Comparison of ENCODE assay signal across 17 cellular contexts in genomic region chr9:122122468-122122867, GRCh38. TPM values are rescaled to one million over a fixed set of nuclear protein-coding genes. Genes with fewer than 3 reads are reported as not detected.
"Had no signal": no experiment of that assay in that cellular context is flagged by ENCODE, and none has a peak within 500 bp of the region (broad histone marks: within the 10 kb centered on the region; RNA-seq: fewer than 3 reads in every experiment).

No MANE protein-coding gene starts in this region.

- H3K4me2 ChIP-seq: neural progenitor cell had no signal

- H3K27me3 ChIP-seq: ascending aorta, brain microvascular endothelial cell had no signal

- H3K4me3 ChIP-seq: adrenal gland, ascending aorta, left lung, lung, neural progenitor cell, tibial artery had no signal

- FAIRE-seq: colon had no signal

- H3K27ac ChIP-seq: adrenal gland, ascending aorta, brain microvascular endothelial cell, left lung, neural progenitor cell, tibial artery, VCaP had no signal

- H3K36me3 ChIP-seq: adrenal gland, ascending aorta, brain microvascular endothelial cell, left lung, neural progenitor cell, tibial artery had no signal

- H3K9me3 ChIP-seq: adrenal gland, ascending aorta, left lung, tibial artery had no signal

- H2AFZ ChIP-seq: neural progenitor cell had no signal

RNA-seq across cellular contexts. Expression of gene MORN5, which starts 37.2 kb away (rescaled TPM):
- total RNA-seq: activated CD8-positive, alpha-beta memory T cell treated with anti-CD3 and anti-CD28 coated beads for 36 hours; activated T-cell treated with anti-CD3 and anti-CD28 coated beads, Interleukin-2, amount 50 U/mL, for 4 hours; activated T-helper 2 cell treated with anti-CD3 and anti-CD28 coated beads, Interferon-gamma antibody, Interleukin-2, Interleukin-4, amounts not matched to agents 10 μg/mL and 5 μg/mL and 100 μg/mL, durations not matched to agents 14 hours and 24 hours and 36 hours; ascending aorta; dermis microvascular lymphatic vessel endothelial cell; esophagus mucosa; naive thymus-derived CD8-positive, alpha-beta T cell; osteocyte; subcutaneous adipose tissue had no signal
- polyA plus RNA-seq: naive thymus-derived CD8-positive, alpha-beta T cell had no signal
